In genomic region chr12:109589240-109589590, GRCh38 we compare ENCODE assay signal across 17 cellular contexts.
"Had no signal": no experiment of that assay in that cellular context is flagged by ENCODE, and none has a peak within 500 bp of the region (broad histone marks: within the 10 kb centered on the region; RNA-seq: fewer than 3 reads in every experiment).

No MANE protein-coding gene starts in this region.

- H3K4me1 Mint-ChIP-seq: natural killer cell had no signal

- H2AFZ ChIP-seq: hepatocyte had no signal

- H3K4me2 ChIP-seq: hepatocyte had no signal

- H3K4me3 ChIP-seq: adrenal gland, hepatocyte, lung, stomach, thoracic aorta had no signal

- H3K79me2 ChIP-seq: hepatocyte had no signal

- H3K27me3 Mint-ChIP-seq: effector memory CD8-positive, alpha-beta T cell; progenitor cell of endocrine pancreas had no signal

- H3K9me3 ChIP-seq: adrenal gland, stomach, thoracic aorta had no signal

- H3K9me3 Mint-ChIP-seq: activated naive CD4-positive, alpha-beta T cell treated with anti-CD3 and anti-CD28 coated beads, Interleukin-2, amount 50 U/mL, for 72 hours; effector memory CD8-positive, alpha-beta T cell; natural killer cell had no signal

- H3K36me3 Mint-ChIP-seq: activated naive CD4-positive, alpha-beta T cell treated with anti-CD3 and anti-CD28 coated beads, Interleukin-2, amount 50 U/mL, for 72 hours; natural killer cell had no signal

- H3K4me1 ChIP-seq: adrenal gland, stomach had no signal

- H3K4me3 Mint-ChIP-seq: effector memory CD8-positive, alpha-beta T cell; natural killer cell had no signal

- H3K27ac Mint-ChIP-seq: effector memory CD8-positive, alpha-beta T cell; natural killer cell; progenitor cell of endocrine pancreas had no signal

- H3K27ac ChIP-seq: adrenal gland, epithelial cell of prostate, stomach, thoracic aorta had no signal

- H3K27me3 ChIP-seq: adrenal gland, hepatocyte, stomach had no signal

- DNase-seq: activated CD4-positive, alpha-beta T cell treated with anti-CD3 and anti-CD28 coated beads, Interleukin-2, amount 50 U/mL, for 1 hour; activated gamma-delta T cell; adrenal gland; dermis blood vessel endothelial cell; effector memory CD8-positive, alpha-beta T cell; foreskin fibroblast; natural killer cell; right cardiac atrium; stimulated activated CD4-positive, alpha-beta T cell treated with anti-CD3 and anti-CD28 coated beads, Interleukin-4, amount 100 ng/mL, for 1 hour; stomach; T1000 had no signal
